1 cellular context compared by ENCODE assay signal in genomic region chr9:38371495-38371894, GRCh38.
TF ChIP-seq lines count a peak whose summit lies in the region.

No MANE protein-coding gene starts in this region.

TF ChIP-seq in GM23338, 12 proteins besides CTCF, POLR2A, EP300 and RAD21 (continued from another document):
- TF ChIP-seq REST (IDR thresholded peaks at IDR 0.05; ENCODE audit: unreplicated experiment) (no peak), NANOG (IDR thresholded peaks at IDR 0.05; ENCODE audit: borderline replicate concordance) (no peak), EZH2phosphoT487 (IDR thresholded peaks at IDR 0.05; ENCODE audit: unreplicated experiment) (no peak), ZNF331 (CRISPR knock-in tag; IDR thresholded peaks at IDR 0.05; ENCODE audit: low read depth) (no peak), ZNF114 (CRISPR knock-in tag; IDR thresholded peaks at IDR 0.05) (no peak), POLR2AphosphoS5 (IDR thresholded peaks at IDR 0.05; ENCODE audit: low read depth) (no peak), EZH2 (IDR thresholded peaks at IDR 0.05; ENCODE audit: low read depth, unreplicated experiment) (no peak), CREB1 (CRISPR knock-in tag; IDR thresholded peaks at IDR 0.05; ENCODE audit: low read depth) (no peak), JUNB (IDR thresholded peaks at IDR 0.05; ENCODE audit: unreplicated experiment) (no peak)
- TF ChIP-seq, protein P1, sequence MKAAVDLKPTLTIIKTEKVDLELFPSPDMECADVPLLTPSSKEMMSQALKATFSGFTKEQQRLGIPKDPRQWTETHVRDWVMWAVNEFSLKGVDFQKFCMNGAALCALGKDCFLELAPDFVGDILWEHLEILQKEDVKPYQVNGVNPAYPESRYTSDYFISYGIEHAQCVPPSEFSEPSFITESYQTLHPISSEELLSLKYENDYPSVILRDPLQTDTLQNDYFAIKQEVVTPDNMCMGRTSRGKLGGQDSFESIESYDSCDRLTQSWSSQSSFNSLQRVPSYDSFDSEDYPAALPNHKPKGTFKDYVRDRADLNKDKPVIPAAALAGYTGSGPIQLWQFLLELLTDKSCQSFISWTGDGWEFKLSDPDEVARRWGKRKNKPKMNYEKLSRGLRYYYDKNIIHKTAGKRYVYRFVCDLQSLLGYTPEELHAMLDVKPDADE (IDR thresholded peaks at IDR 0.05) = no peak
